Comparison of ENCODE assay signal across 23 cellular contexts in genomic region chr3:186171528-186171927, GRCh38.
"Had no signal": no experiment of that assay in that cellular context is flagged by ENCODE, and none has a peak within 500 bp of the region (broad histone marks: within the 10 kb centered on the region; RNA-seq: fewer than 3 reads in every experiment).

No MANE protein-coding gene starts in this region.

- H3K4me1 ChIP-seq: Peyer's patch had no signal

- H3K36me3 ChIP-seq: Peyer's patch, SJCRH30 had no signal

- H3K27ac ChIP-seq: HL-60, PC-9, Peyer's patch, SJCRH30 had no signal

- H3K4me3 ChIP-seq: PC-9, Peyer's patch, SJCRH30 had no signal

- H3K9me3 ChIP-seq: Peyer's patch, SJCRH30 had no signal

- H3K27me3 ChIP-seq: Peyer's patch, SJCRH30 had no signal

- ATAC-seq: Right ventricle myocardium inferior, SK-N-SH treated with all-trans-retinoic acid at 6 μM for 48 hours had no signal

- DNase-seq: KBM-7, MV-4-11, NCI-H1048, NCI-H1105, NCI-H1417, NCI-H1436 treated with DMSO at 0.1 percent for 48 hours, NCI-H1694, NCI-H187 treated with DMSO at 0.1 percent for 48 hours, NCI-H2029 treated with DMSO at 0.1 percent for 48 hours, NCI-H2171 treated with DMSO at 0.1 percent for 48 hours, NCI-H345, NCI-H446 treated with DMSO at 0.1 percent for 48 hours, NCI-H510A treated with DMSO at 0.1 percent for 48 hours, NCI-H69, NCI-H774, OCI-M1, PC-9, Peyer's patch, SHP77 treated with DMSO at 0.1 percent for 48 hours, SJCRH30 had no signal
